In genomic region chr6:110493253-110493800, GRCh38 we compare ENCODE assay signal across 1 cellular context.
A peak's percentile ranks its signal among the peaks of the same experiment; 100 is the strongest.
TF ChIP-seq lines count a peak whose summit lies in the region.

No MANE protein-coding gene starts in this region.

TF ChIP-seq in HEK293, 187 proteins besides CTCF, POLR2A, EP300 and RAD21 (continued from another document):
- TF ChIP-seq YY2 (tag by site-specific recombination; IDR thresholded peaks at IDR 0.05) (peak; percentile 57; the same call in 1 of the 2 replicates), ZNF621 (tag by site-specific recombination; IDR thresholded peaks at IDR 0.05) (no peak), ZNF670 (tag by site-specific recombination; IDR thresholded peaks at IDR 0.05; ENCODE audit: low read depth) (no peak), ZNF830 (tag by site-specific recombination; IDR thresholded peaks at IDR 0.05; ENCODE audit: low read depth) (no peak), ZBTB6 (tag by site-specific recombination; IDR thresholded peaks at IDR 0.05) (0 out of 2 replicates have a peak, but pooled peaks have one; percentile 27), ZNF175 (tag by site-specific recombination; IDR thresholded peaks at IDR 0.05) (no peak), ZBTB17 (tag by site-specific recombination; IDR thresholded peaks at IDR 0.05) (no peak)
